ENCODE assay signal across 13 cellular contexts in the genomic region with DNA sequence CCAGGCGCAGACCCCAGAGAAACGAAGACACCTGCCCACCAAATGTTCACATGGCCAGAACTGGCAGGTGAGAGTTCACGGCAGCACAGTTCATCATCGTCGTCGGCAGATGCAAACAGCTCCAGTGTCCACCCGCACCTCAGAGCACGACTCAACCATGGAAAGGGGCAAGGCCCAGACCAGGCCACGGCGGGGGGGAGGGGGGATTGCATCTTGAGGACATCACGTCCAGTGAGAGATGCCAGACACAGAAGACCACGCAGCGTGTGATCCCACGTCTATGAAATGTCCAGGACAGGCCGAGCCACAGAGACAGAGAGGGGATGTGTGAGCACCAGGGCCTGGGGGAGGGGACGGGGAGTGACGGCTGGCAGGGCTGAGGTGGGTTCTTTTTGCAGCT. TPM values are rescaled to one million over a fixed set of nuclear protein-coding genes. Genes with fewer than 3 reads are reported as not detected.
DNase-seq lines count a peak whose midpoint lies in the region; ATAC-seq and TF ChIP-seq lines count a peak whose summit lies in the region.
"Had no signal": no experiment of that assay in that cellular context is flagged by ENCODE, and none has a peak within 500 bp of the region (broad histone marks: within the 10 kb centered on the region; RNA-seq: fewer than 3 reads in every experiment).

No MANE protein-coding gene starts in this region.

- H3K9me3 Mint-ChIP-seq in activated CD4-positive, alpha-beta T cell treated with anti-CD3 and anti-CD28 coated beads for 36 hours (ENCODE audit: low read depth), result no peaks in the 10 kb centered on the region
- H3K9me3 Mint-ChIP-seq in nephron, result no peaks in the 10 kb centered on the region

- ATAC-seq in activated CD4-positive, alpha-beta T cell treated with anti-CD3 and anti-CD28 coated beads for 36 hours, result no peak
- no peak for ATAC-seq in HG03097 (IDR thresholded peaks at IDR 0.05; ENCODE audit: low FRiP score, unreplicated experiment)
- ATAC-seq: foreskin keratinocyte, sciatic nerve had no signal

- no peak overlapping the region for H3K4me3 Mint-ChIP-seq in activated CD4-positive, alpha-beta T cell treated with anti-CD3 and anti-CD28 coated beads for 36 hours
- no peak overlapping the region for H3K4me3 Mint-ChIP-seq in nephron

- no peak for TF ChIP-seq CTCF in nephron (IDR thresholded peaks at IDR 0.05; ENCODE audit: unreplicated experiment in 3 of 3)

- POLR2A ChIA-PET in activated CD4-positive, alpha-beta T cell treated with anti-CD3 and anti-CD28 coated beads for 36 hours (lab: Charles Lee), result interaction anchor here (0.5 kb wide), 1 partner anchor 13 kb away, joined by 4 read pairs; no protein-coding TSS in a partner anchor

- no peak for DNase-seq in activated CD4-positive, alpha-beta T cell treated with anti-CD3 and anti-CD28 coated beads for 36 hours
- no peak for DNase-seq in activated CD4-positive, alpha-beta T cell treated with anti-CD3 and anti-CD28 coated beads for 48 hours
- DNase-seq: amygdala, dorsolateral prefrontal cortex, foreskin keratinocyte, IMR-90, islet precursor cell, NCI-H1436 treated with DMSO at 0.1 percent for 48 hours, NCI-H69 had no signal

- intact Hi-C loops in activated CD4-positive, alpha-beta T cell treated with anti-CD3 and anti-CD28 coated beads for 36 hours (cut with DNase I, micrococcal nuclease), result loop anchor here in 1 of 2 experiments (2.0 kb wide), 1 partner anchor 73 kb away; no protein-coding TSS in a partner anchor

- no peaks in the 10 kb centered on the region for H3K27me3 Mint-ChIP-seq in activated CD4-positive, alpha-beta T cell treated with anti-CD3 and anti-CD28 coated beads for 36 hours
- no peaks in the 10 kb centered on the region for H3K27me3 Mint-ChIP-seq in nephron (ENCODE audit: low read depth)

- peaks cover 48% of the 10 kb centered on the region for H3K4me1 Mint-ChIP-seq in activated CD4-positive, alpha-beta T cell treated with anti-CD3 and anti-CD28 coated beads for 36 hours
- H3K4me1 Mint-ChIP-seq in nephron, result peaks cover 29% of the 10 kb centered on the region

- CTCF ChIA-PET in activated CD4-positive, alpha-beta T cell treated with anti-CD3 and anti-CD28 coated beads for 36 hours (lab: Charles Lee), result interaction anchor here (0.6 to 1.5 kb wide), 2 partner anchors 14 to 311 kb away, joined by 3 to 4 read pairs; no protein-coding TSS in a partner anchor

- H3K36me3 Mint-ChIP-seq in activated CD4-positive, alpha-beta T cell treated with anti-CD3 and anti-CD28 coated beads for 36 hours (ENCODE audit: low read depth), result peaks cover 28% of the 10 kb centered on the region
- peaks cover 6% of the 10 kb centered on the region for H3K36me3 Mint-ChIP-seq in nephron (ENCODE audit: low read depth)

- peak overlapping the region; percentile 51 for H3K27ac Mint-ChIP-seq in activated CD4-positive, alpha-beta T cell treated with anti-CD3 and anti-CD28 coated beads for 36 hours
- H3K27ac Mint-ChIP-seq in nephron, result peak overlapping the region in 2 of 3 experiments; percentile 44 to 51

RNA-seq across cellular contexts. Expression of a gene that starts 7.3 kb away (rescaled TPM):
- 10 to 100 TPM; 83.0 to 91.3 TPM for total RNA-seq in activated CD4-positive, alpha-beta T cell treated with anti-CD3 and anti-CD28 coated beads for 36 hours

RNA-seq across cellular contexts. Expression of a gene that starts 16.0 kb away (rescaled TPM):
- total RNA-seq in activated CD4-positive, alpha-beta T cell treated with anti-CD3 and anti-CD28 coated beads for 36 hours, result not detected
- total RNA-seq: foreskin keratinocyte, IMR-90 had no signal

RNA-seq across cellular contexts. Expression of a gene that starts 20.5 kb away (rescaled TPM):
- total RNA-seq in activated CD4-positive, alpha-beta T cell treated with anti-CD3 and anti-CD28 coated beads for 36 hours, result 10 to 100 TPM in 1 of 2 experiments, 1 to 10 TPM in 1; 8.5 to 10.1 TPM

RNA-seq across cellular contexts. Expression of a gene that starts 22.4 kb away (rescaled TPM):
- total RNA-seq in activated CD4-positive, alpha-beta T cell treated with anti-CD3 and anti-CD28 coated beads for 36 hours, result 10 to 100 TPM; 69.0 to 77.4 TPM

RNA-seq across cellular contexts. Expression of a gene that starts 39.6 kb away (rescaled TPM):
- not detected for total RNA-seq in activated CD4-positive, alpha-beta T cell treated with anti-CD3 and anti-CD28 coated beads for 36 hours
- total RNA-seq: foreskin keratinocyte, IMR-90, sciatic nerve, thoracic aorta had no signal
